In the genomic region with DNA sequence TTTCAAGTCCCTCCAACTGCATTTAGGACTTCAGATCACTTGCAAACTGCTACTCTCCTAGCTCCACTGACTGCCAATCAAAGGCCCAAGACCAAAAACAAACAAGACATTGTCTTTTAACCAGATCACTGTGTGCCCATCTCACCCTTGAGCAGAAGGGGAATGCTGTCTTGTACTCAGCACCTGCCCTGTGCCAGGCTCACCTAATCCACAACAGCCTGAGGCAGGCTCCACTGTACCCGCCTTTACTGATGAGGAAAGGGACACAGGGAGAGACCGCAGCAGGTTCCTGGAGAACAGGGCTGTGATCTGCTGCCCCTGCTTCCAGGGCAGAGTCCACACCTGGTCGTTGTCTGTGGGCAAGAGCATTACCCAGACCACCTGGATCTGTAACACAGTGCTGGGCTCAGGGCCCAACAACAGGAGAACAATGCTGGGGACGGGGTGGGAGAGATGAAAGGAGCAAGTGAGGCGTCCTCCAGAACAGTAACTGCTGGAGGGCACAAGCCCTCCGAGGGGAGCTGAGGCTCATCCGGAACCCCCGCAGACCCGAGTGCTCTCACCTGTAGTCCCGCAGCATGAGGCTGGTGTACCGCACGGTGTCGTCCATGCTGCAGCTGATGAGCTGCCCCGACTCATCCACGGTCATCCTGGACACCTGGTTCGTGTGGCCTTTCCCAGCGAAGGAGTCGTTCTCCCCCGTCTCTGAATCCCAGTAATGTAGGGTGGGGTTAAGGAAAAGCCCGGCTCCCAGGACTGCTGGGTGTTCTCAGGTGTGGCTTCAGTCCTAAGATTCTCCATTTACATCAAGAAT, we compare ENCODE assay signal across 19 cellular contexts. TPM values are rescaled to one million over a fixed set of nuclear protein-coding genes. Genes with fewer than 3 reads are reported as not detected.
DNase-seq lines count a peak whose midpoint lies in the region; ATAC-seq, FAIRE-seq and TF ChIP-seq lines count a peak whose summit lies in the region.
"Had no signal": no experiment of that assay in that cellular context is flagged by ENCODE, and none has a peak within 500 bp of the region (broad histone marks: within the 10 kb centered on the region; RNA-seq: fewer than 3 reads in every experiment).

No MANE protein-coding gene starts in this region.

- DNase-seq in left ventricle myocardium superior, result peak; percentile 25
- DNase-seq in left cardiac atrium, result no peak
- DNase-seq in K562 (ENCODE audit: extremely low read depth in 1 of 4, low spot score in 3 of 4), result no peak
- DNase-seq in natural killer cell treated with Interleukin-12 subunit alpha and Interleukin-12 subunit beta and Interleukin-15 and Interleukin-18, amount 100 ng/mL, for 72 hours (ENCODE audit: low spot score), result peak; percentile 48
- DNase-seq in upper lobe of right lung, result peak; percentile 49
- DNase-seq in NCI-H1092 treated with DMSO at 0.1 percent for 48 hours (lab: John Stamatoyannopoulos, UW), result no peak
- no peak for DNase-seq in DMS79 treated with DMSO at 0.1 percent for 48 hours (lab: John Stamatoyannopoulos, UW)
- no peak for DNase-seq in SIG-M5 treated with dmso at 0.1 percent for 504 hours (lab: John Stamatoyannopoulos, UW; ENCODE audit: unreplicated experiment)
- DNase-seq: effector memory CD4-positive, alpha-beta T cell; EL; foreskin fibroblast; Kasumi-1; NCI-H1694; NCI-H69; SJCRH30; stimulated activated CD4-positive, alpha-beta T cell treated with anti-CD3 and anti-CD28 coated beads, Interleukin-2, amount 100 ng/mL, for 48 hours had no signal

- no peak for TF ChIP-seq RAD21 in K562 (CRISPR knock-in tag; conservative IDR thresholded peaks at IDR 0.05 in 1 of 2, IDR thresholded peaks at IDR 0.05 in 1 of 2)

- TF ChIP-seq POLR2A in K562 (conservative IDR thresholded peaks at IDR 0.05), result no peak

- H3K9me3 ChIP-seq in K562 (replicated peaks; ENCODE audit: control insufficient read depth, insufficient read depth, low read depth, low read length) (no peaks in the 10 kb centered on the region), upper lobe of right lung (no peaks in the 10 kb centered on the region)
- H3K9me3 ChIP-seq: SJCRH30 had no signal

- H3K27ac Mint-ChIP-seq in natural killer cell treated with Interleukin-12 subunit alpha and Interleukin-12 subunit beta and Interleukin-15 and Interleukin-18, amount 100 ng/mL, for 72 hours, result peak overlapping the region in 1 of 2 donors; percentile 41
- H3K27ac Mint-ChIP-seq: stimulated activated memory B cell treated with anti-CD40 and anti-IgM and Interleukin-4, amounts not matched to agents 10 μg/mL and 1 μg/mL and 100 μg/mL, for 72 hours had no signal

- TF ChIP-seq CTCF in K562 (IDR thresholded peaks at IDR 0.05 in 2 of 3, conservative IDR thresholded peaks at IDR 0.05 in 1 of 3; ENCODE audit: insufficient read depth in 2 of 3, low read depth in 1 of 3, low read length in 3 of 3) (no peak), upper lobe of right lung (IDR thresholded peaks at IDR 0.05) (no peak)

- peaks cover 4% of the 10 kb centered on the region for H3K9me1 ChIP-seq in K562 (ENCODE audit: control insufficient read depth, insufficient read depth, low read length)

- H3K27me3 ChIP-seq in K562 (ENCODE audit: control insufficient read depth in 2 of 2, insufficient read depth in 2 of 2, low read length in 2 of 2) (no peaks in the 10 kb centered on the region), upper lobe of right lung (no peaks in the 10 kb centered on the region)
- H3K27me3 ChIP-seq: SJCRH30 had no signal

- peaks cover 99% of the 10 kb centered on the region; the same call in 2 of the 3 replicates for H3K36me3 ChIP-seq in K562 (ENCODE audit: control insufficient read depth, insufficient read depth, low read length)
- H3K36me3 ChIP-seq in upper lobe of right lung, result peaks cover 97% of the 10 kb centered on the region

- H3K27ac ChIP-seq in K562 (ENCODE audit: extremely low read depth, low read depth, low read length) (no peak overlapping the region), upper lobe of right lung (no peak overlapping the region)
- H3K27ac ChIP-seq: SJCRH30 had no signal

- no TSS peak for BruUV-seq in K562 (replicated peaks; lab: Mats Ljungman, UMichigan)

- no peak overlapping the region for H3K4me3 Mint-ChIP-seq in natural killer cell treated with Interleukin-12 subunit alpha and Interleukin-12 subunit beta and Interleukin-15 and Interleukin-18, amount 100 ng/mL, for 72 hours
- H3K4me3 Mint-ChIP-seq: stimulated activated memory B cell treated with anti-CD40 and anti-IgM and Interleukin-4, amounts not matched to agents 10 μg/mL and 1 μg/mL and 100 μg/mL, for 72 hours had no signal

- H2AFZ ChIP-seq in K562 (ENCODE audit: low read depth, low read length), result no peak overlapping the region

- WGBS in K562 (ENCODE audit: insufficient coverage, low coverage, missing lambda C conversion rate), result 96% methylated on average over 19 of the region's 20 CpGs

- H3K36me3 Mint-ChIP-seq in natural killer cell treated with Interleukin-12 subunit alpha and Interleukin-12 subunit beta and Interleukin-15 and Interleukin-18, amount 100 ng/mL, for 72 hours, result peaks cover 13% of the 10 kb centered on the region

- no peak for TF ChIP-seq EP300 in K562 (IDR thresholded peaks at IDR 0.05; ENCODE audit: low read length)

- no peak overlapping the region for H3K4me3 ChIP-seq in K562
- no peak overlapping the region for H3K4me3 ChIP-seq in upper lobe of right lung
- H3K4me3 ChIP-seq: SJCRH30 had no signal

- no peak overlapping the region for H3K4me2 ChIP-seq in K562 (ENCODE audit: insufficient read depth, low read length)

- peaks cover 0 to 18% of the 10 kb centered on the region in 2 donors for H3K4me1 Mint-ChIP-seq in natural killer cell treated with Interleukin-12 subunit alpha and Interleukin-12 subunit beta and Interleukin-15 and Interleukin-18, amount 100 ng/mL, for 72 hours (ENCODE audit: low read depth in 2 of 2)
- H3K4me1 Mint-ChIP-seq: stimulated activated memory B cell treated with anti-CD40 and anti-IgM and Interleukin-4, amounts not matched to agents 10 μg/mL and 1 μg/mL and 100 μg/mL, for 72 hours had no signal

- H3K4me1 ChIP-seq in K562 (replicated peaks in 1 of 2; ENCODE audit: control insufficient read depth in 2 of 2, insufficient read depth in 2 of 2, low read length in 2 of 2) (peaks cover 0 to 1% of the 10 kb centered on the region in 2 experiments; a peak in 1 of 5 replicates), upper lobe of right lung (peaks cover 15% of the 10 kb centered on the region)
- H3K4me1 ChIP-seq: SJCRH30 had no signal

- no peaks in the 10 kb centered on the region for H3K27me3 Mint-ChIP-seq in natural killer cell treated with Interleukin-12 subunit alpha and Interleukin-12 subunit beta and Interleukin-15 and Interleukin-18, amount 100 ng/mL, for 72 hours
- H3K27me3 Mint-ChIP-seq: stimulated activated memory B cell treated with anti-CD40 and anti-IgM and Interleukin-4, amounts not matched to agents 10 μg/mL and 1 μg/mL and 100 μg/mL, for 72 hours had no signal

- CTCF ChIA-PET in K562 (lab: Yijun Ruan, JAX; ENCODE audit: low intra/inter-chr PET ratio), result no interaction called here

- no peaks in the 10 kb centered on the region for H3K9me3 Mint-ChIP-seq in natural killer cell treated with Interleukin-12 subunit alpha and Interleukin-12 subunit beta and Interleukin-15 and Interleukin-18, amount 100 ng/mL, for 72 hours
- H3K9me3 Mint-ChIP-seq: stimulated activated memory B cell treated with anti-CD40 and anti-IgM and Interleukin-4, amounts not matched to agents 10 μg/mL and 1 μg/mL and 100 μg/mL, for 72 hours had no signal

- POLR2A ChIA-PET in K562 (lab: Yijun Ruan, JAX), result no interaction called here

- H3K9ac ChIP-seq in K562 (ENCODE audit: insufficient read depth in 1 of 2, low read depth in 2 of 2, low read length in 2 of 2), result 0 out of 4 replicates have a peak overlapping the region, but pooled peaks of 1 of the 2 experiments have one; percentile 26

- peaks cover 3% of the 10 kb centered on the region; the same call in 1 of the 2 replicates for H4K20me1 ChIP-seq in K562 (replicated peaks; ENCODE audit: control insufficient read depth, insufficient read depth, low read length)

- peak; percentile 6 for FAIRE-seq in K562 (lab: Jason Lieb, UNC)
- FAIRE-seq: H1, TTC549 had no signal

- in situ Hi-C loops in K562 (cut with MboI), result no loop called here

- intact Hi-C loops in left ventricle myocardium superior (cut with micrococcal nuclease) (no loop called here), left cardiac atrium (cut with DNase I) (no loop called here), K562 (cut with micrococcal nuclease) (no loop called here), upper lobe of right lung (cut with DNase I) (no loop called here)

- H3K79me2 ChIP-seq in K562 (ENCODE audit: control insufficient read depth, insufficient read depth, low read length), result no peaks in the 10 kb centered on the region

- no peak for ATAC-seq in left ventricle myocardium superior
- ATAC-seq in left cardiac atrium, result no peak
- ATAC-seq in K562, result no peak
- no peak for ATAC-seq in natural killer cell treated with Interleukin-12 subunit alpha and Interleukin-12 subunit beta and Interleukin-15 and Interleukin-18, amount 100 ng/mL, for 72 hours
- ATAC-seq in upper lobe of right lung, result no peak
- ATAC-seq: stimulated activated memory B cell treated with anti-CD40 and anti-IgM and Interleukin-4, amounts not matched to agents 10 μg/mL and 1 μg/mL and 100 μg/mL, for 72 hours had no signal

TF ChIP-seq in K562, 482 proteins besides CTCF, POLR2A, EP300 and RAD21 (continues in another document):
- TF ChIP-seq NFE2L1 (tag; IDR thresholded peaks at IDR 0.05; ENCODE audit: borderline replicate concordance, low read depth), result no peak

RNA-seq across cellular contexts. Expression of gene WDR1, which starts 33.9 kb away (rescaled TPM):
- total RNA-seq in left ventricle myocardium superior (182 TPM), left cardiac atrium (100 to 1,000 TPM; 206 to 267 TPM), K562 (2014; rRNA removed) (151 and 154 TPM in 2 replicates), K562 (2014; rRNA removed; fragmentation: Illumina TruSeq; extraction: Trizol) (111 and 112 TPM in 2 replicates), K562 (2015; rRNA removed; fragmentation: Illumina TruSeq; extraction: Trizol) (120 and 124 TPM in 2 replicates), K562 (2021) (186 and 213 TPM in 2 replicates), upper lobe of right lung (234 TPM)
- total RNA-seq in K562 (2011; cell fraction: chromatin; rRNA removed; ENCODE audit: low replicate concordance), result 72.4 and 125 TPM in 2 replicates
- total RNA-seq in K562 (2011; cell fraction: nucleolus; rRNA removed), result 75.3 and 90.2 TPM in 2 replicates
- total RNA-seq in K562 (2011; cell fraction: nucleoplasm; rRNA removed), result 64.2 and 70.3 TPM in 2 replicates
- polyA plus RNA-seq in K562 (2011; rRNA removed) (140 and 186 TPM in 2 replicates), K562 (2014; fragmentation: Illumina TruSeq; extraction: Trizol) (139 and 149 TPM in 2 replicates), K562 (2014; fragmentation: Nextera tagmentation; extraction: Ambion mirVana) (10 to 100 TPM; 16.1 to 23.0 TPM), K562 (2014; rRNA removed) (120 and 125 TPM in 2 replicates)
- 176 and 298 TPM in 2 replicates for polyA plus RNA-seq in K562 (2011; cell fraction: cytosol; rRNA removed)
- 133 and 190 TPM in 2 replicates for polyA plus RNA-seq in K562 (2011; cell fraction: nucleus; rRNA removed)
- polyA plus RNA-seq in K562 (2012), result 144 and 177 TPM in 2 replicates
- 188 and 256 TPM in 2 replicates for polyA minus RNA-seq in K562 (2011; rRNA and poly(A)+ RNA removed)
- 111 and 132 TPM in 2 replicates for polyA minus RNA-seq in K562 (2011; cell fraction: cytosol; rRNA and poly(A)+ RNA removed)
- polyA minus RNA-seq in K562 (2011; cell fraction: nucleus; rRNA and poly(A)+ RNA removed), result 53.7 and 56.2 TPM in 2 replicates
- 100 to 1,000 TPM; 550 to 559 TPM for total RNA-seq in natural killer cell treated with Interleukin-12 subunit alpha and Interleukin-12 subunit beta and Interleukin-15 and Interleukin-18, amount 100 ng/mL, for 72 hours

Comparison
In these comparisons a context has a peak if more than half of its experiments do, and no peak if none do; other contexts are left out.
1. DNase-seq: peak in left ventricle myocardium superior (single experiment), natural killer cell treated with Interleukin-12 subunit alpha and Interleukin-12 subunit beta and Interleukin-15 and Interleukin-18, amount 100 ng/mL, for 72 hours (single experiment) and upper lobe of right lung (single experiment); none in left cardiac atrium (single experiment), K562 (0 of 4), NCI-H1092 treated with DMSO at 0.1 percent for 48 hours (single experiment), DMS79 treated with DMSO at 0.1 percent for 48 hours (single experiment) and SIG-M5 treated with dmso at 0.1 percent for 504 hours (single experiment).